2 cellular contexts compared by ENCODE assay signal in the genomic region with DNA sequence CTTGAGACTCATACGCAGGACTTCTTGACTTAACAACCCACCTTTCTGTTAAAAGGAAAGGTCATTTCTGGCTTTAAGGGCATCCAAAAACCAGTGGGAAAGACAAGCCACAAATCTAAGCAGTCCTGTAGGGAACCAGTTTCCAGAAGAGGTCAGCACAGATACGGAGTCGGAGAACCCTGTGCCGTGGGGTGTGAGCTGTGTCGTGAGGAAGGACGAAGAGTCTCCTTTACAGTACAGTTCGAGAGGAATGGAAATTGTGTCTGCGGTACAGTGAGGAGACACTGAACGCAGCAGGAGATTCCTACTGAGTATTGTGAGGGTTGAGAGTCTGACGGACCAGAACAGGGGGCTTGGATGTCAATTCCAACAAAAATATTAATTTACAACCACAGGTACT.
TF ChIP-seq lines count a peak whose summit lies in the region.

No MANE protein-coding gene starts in this region.

TF ChIP-seq in HCT116, 20 proteins besides CTCF, POLR2A, EP300 and RAD21:
- TF ChIP-seq EZH2phosphoT487 (IDR thresholded peaks at IDR 0.05; ENCODE audit: borderline replicate concordance) (no peak), POLR2AphosphoS5 (IDR thresholded peaks at IDR 0.05; ENCODE audit: low read depth, low read length) (0 out of 2 replicates have a peak, but pooled peaks have one; percentile 16)

TF ChIP-seq in WTC11, 78 proteins besides CTCF, POLR2A, EP300 and RAD21:
- TF ChIP-seq RORB (CRISPR knock-in tag; IDR thresholded peaks at IDR 0.05) (no peak), MAX (CRISPR knock-in tag; IDR thresholded peaks at IDR 0.05) (no peak), AFF4 (CRISPR knock-in tag; IDR thresholded peaks at IDR 0.05; ENCODE audit: borderline replicate concordance) (no peak), USF2 (CRISPR knock-in tag; IDR thresholded peaks at IDR 0.05) (no peak), ELF4 (CRISPR knock-in tag; IDR thresholded peaks at IDR 0.05; ENCODE audit: low read depth) (no peak)
- TF ChIP-seq, protein P1, sequence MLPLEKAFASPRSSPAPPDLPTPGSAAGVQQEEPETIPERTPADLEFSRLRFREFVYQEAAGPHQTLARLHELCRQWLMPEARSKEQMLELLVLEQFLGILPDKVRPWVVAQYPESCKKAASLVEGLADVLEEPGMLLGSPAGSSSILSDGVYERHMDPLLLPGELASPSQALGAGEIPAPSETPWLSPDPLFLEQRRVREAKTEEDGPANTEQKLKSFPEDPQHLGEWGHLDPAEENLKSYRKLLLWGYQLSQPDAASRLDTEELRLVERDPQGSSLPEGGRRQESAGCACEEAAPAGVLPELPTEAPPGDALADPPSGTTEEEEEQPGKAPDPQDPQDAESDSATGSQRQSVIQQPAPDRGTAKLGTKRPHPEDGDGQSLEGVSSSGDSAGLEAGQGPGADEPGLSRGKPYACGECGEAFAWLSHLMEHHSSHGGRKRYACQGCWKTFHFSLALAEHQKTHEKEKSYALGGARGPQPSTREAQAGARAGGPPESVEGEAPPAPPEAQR (CRISPR knock-in tag; IDR thresholded peaks at IDR 0.05): no peak
TF ChIP-seq in WTC11: peak in this region for 0.
